ENCODE assay signal across 9 cellular contexts in genomic region chr5:56080375-56081052, GRCh38.
A peak's percentile ranks its signal among the peaks of the same experiment; 100 is the strongest.
DNase-seq lines count a peak whose midpoint lies in the region; ATAC-seq lines count a peak whose summit lies in the region.
"Had no signal": no experiment of that assay in that cellular context is flagged by ENCODE, and none has a peak within 500 bp of the region (broad histone marks: within the 10 kb centered on the region; RNA-seq: fewer than 3 reads in every experiment).

No MANE protein-coding gene starts in this region.

- H3K36me3 Mint-ChIP-seq in memory B cell, result peaks cover 3% of the 10 kb centered on the region

- peaks cover 3% of the 10 kb centered on the region for H3K9me3 Mint-ChIP-seq in memory B cell

- ATAC-seq in GM18861 (IDR thresholded peaks at IDR 0.05; ENCODE audit: unreplicated experiment) (peak; percentile 72), GM21390 (IDR thresholded peaks at IDR 0.05; ENCODE audit: unreplicated experiment) (peak; percentile 67), HG03378 (IDR thresholded peaks at IDR 0.05; ENCODE audit: unreplicated experiment) (peak; percentile 78), memory B cell (ENCODE audit: low read depth) (peak; percentile 38)
- ATAC-seq: K562 had no signal

- peaks cover 11% of the 10 kb centered on the region for H3K27me3 Mint-ChIP-seq in memory B cell

- H3K4me1 Mint-ChIP-seq in memory B cell, result peaks cover 10% of the 10 kb centered on the region

- H3K27ac Mint-ChIP-seq in memory B cell, result no peak overlapping the region

- DNase-seq in memory B cell (ENCODE audit: low spot score in 2 of 2) (no peak), GM19238 (ENCODE audit: insufficient read length, low spot score) (no peak), mesenteric fat pad (ENCODE audit: low spot score) (no peak), GF-D8 (lab: John Stamatoyannopoulos, UW) (no peak)
- DNase-seq: testis had no signal

- H3K4me3 Mint-ChIP-seq in memory B cell, result no peak overlapping the region
